Comparison of ENCODE assay signal across 16 cellular contexts in the genomic region with DNA sequence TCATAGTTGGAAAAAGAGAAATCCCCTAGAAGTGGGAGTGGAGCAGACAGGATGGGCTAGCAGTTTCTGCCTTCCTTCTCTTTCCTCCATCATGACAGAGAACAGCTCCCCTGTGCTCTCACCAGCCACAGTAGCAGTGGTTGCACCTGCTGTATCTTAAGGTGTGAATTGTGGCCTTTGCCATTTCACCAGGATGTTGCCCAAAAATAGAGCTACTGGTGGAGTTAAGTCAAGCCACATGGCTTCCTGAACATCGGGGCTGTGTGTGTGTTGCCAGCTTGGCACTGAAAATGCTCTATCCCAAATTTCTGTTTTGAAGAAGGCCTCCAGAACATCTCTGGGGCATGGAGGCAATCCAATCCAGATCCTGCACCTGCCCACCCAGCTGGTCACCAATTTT.
DNase-seq lines count a peak whose midpoint lies in the region; ATAC-seq and TF ChIP-seq lines count a peak whose summit lies in the region.
"Had no signal": no experiment of that assay in that cellular context is flagged by ENCODE, and none has a peak within 500 bp of the region (broad histone marks: within the 10 kb centered on the region; RNA-seq: fewer than 3 reads in every experiment).

No MANE protein-coding gene starts in this region.

- H4K20me1 ChIP-seq in neural progenitor cell (ENCODE audit: low read depth), result peaks cover 8% of the 10 kb centered on the region

- H3K9me3 Mint-ChIP-seq in brain, result no peaks in the 10 kb centered on the region
- no peaks in the 10 kb centered on the region for H3K9me3 Mint-ChIP-seq in neural progenitor cell
- H3K9me3 Mint-ChIP-seq: CD8-positive, alpha-beta T cell had no signal

- TF ChIP-seq CTCF in brain (conservative IDR thresholded peaks at IDR 0.05) (no peak), neural progenitor cell (IDR thresholded peaks at IDR 0.05) (no peak), tibial artery (IDR thresholded peaks at IDR 0.05) (no peak)

- H3K27ac ChIP-seq in neural progenitor cell (no peak overlapping the region), tibial artery (no peak overlapping the region)
- H3K27ac ChIP-seq in effector memory CD4-positive, alpha-beta T cell (ENCODE audit: insufficient read depth, low read length, poor library complexity, severe bottlenecking), result no peak overlapping the region
- H3K27ac ChIP-seq: PC-9, SJSA1 had no signal

- no peaks in the 10 kb centered on the region for H3K79me2 ChIP-seq in neural progenitor cell (ENCODE audit: low read depth)

- H3K4me1 Mint-ChIP-seq in brain, result peaks cover 32% of the 10 kb centered on the region
- H3K4me1 Mint-ChIP-seq in neural progenitor cell, result peaks cover 4% of the 10 kb centered on the region

- H3K27me3 ChIP-seq in neural progenitor cell, result no peaks in the 10 kb centered on the region
- no peaks in the 10 kb centered on the region for H3K27me3 ChIP-seq in tibial artery
- no peaks in the 10 kb centered on the region for H3K27me3 ChIP-seq in effector memory CD4-positive, alpha-beta T cell (replicated peaks; ENCODE audit: control insufficient read depth, insufficient read depth, low read length, poor library complexity, severe bottlenecking)
- H3K27me3 ChIP-seq: SJSA1 had no signal

- H2AFZ ChIP-seq in neural progenitor cell (replicated peaks), result no peak overlapping the region
- H2AFZ ChIP-seq: PC-9 had no signal

- H3K4me3 Mint-ChIP-seq in brain, result no peak overlapping the region
- H3K4me3 Mint-ChIP-seq in neural progenitor cell, result no peak overlapping the region
- H3K4me3 Mint-ChIP-seq: CD8-positive, alpha-beta T cell had no signal

- H3K4me1 ChIP-seq in neural progenitor cell, result no peaks in the 10 kb centered on the region
- no peaks in the 10 kb centered on the region for H3K4me1 ChIP-seq in tibial artery
- no peaks in the 10 kb centered on the region for H3K4me1 ChIP-seq in effector memory CD4-positive, alpha-beta T cell (ENCODE audit: control insufficient read depth, insufficient read depth, low read length, poor library complexity, severe bottlenecking)
- H3K4me1 ChIP-seq: SJSA1 had no signal

- no peaks in the 10 kb centered on the region for H3K27me3 Mint-ChIP-seq in brain
- peaks cover 2% of the 10 kb centered on the region for H3K27me3 Mint-ChIP-seq in neural progenitor cell (ENCODE audit: insufficient read depth, low read depth)

- H3K36me3 Mint-ChIP-seq in brain (no peaks in the 10 kb centered on the region), neural progenitor cell (no peaks in the 10 kb centered on the region)

- H3F3A ChIP-seq in neural progenitor cell (ENCODE audit: low read depth), result no peaks in the 10 kb centered on the region

- H3K4me2 ChIP-seq in neural progenitor cell, result no peak overlapping the region
- H3K4me2 ChIP-seq: PC-9 had no signal

- intact Hi-C loops in tibial artery (cut with DNase I; ENCODE audit: low total_unique reads), result no loop called here

- H3K4me3 ChIP-seq in neural progenitor cell, result no peak overlapping the region
- no peak overlapping the region for H3K4me3 ChIP-seq in tibial artery
- H3K4me3 ChIP-seq in effector memory CD4-positive, alpha-beta T cell (ENCODE audit: insufficient read depth, low read depth, low read length, poor library complexity, severe bottlenecking), result no peak overlapping the region
- H3K4me3 ChIP-seq: PC-9, SJSA1 had no signal

- H3K9me3 ChIP-seq in neural progenitor cell (ENCODE audit: low read depth) (no peaks in the 10 kb centered on the region), tibial artery (no peaks in the 10 kb centered on the region)
- H3K9me3 ChIP-seq in effector memory CD4-positive, alpha-beta T cell (ENCODE audit: control insufficient read depth, low read length), result no peaks in the 10 kb centered on the region
- H3K9me3 ChIP-seq: SJSA1 had no signal

- DNase-seq in DMS53 (lab: John Stamatoyannopoulos, UW), result peak; percentile 6
- DNase-seq in DMS53 treated with DMSO at 0.1 percent for 48 hours (lab: John Stamatoyannopoulos, UW; ENCODE audit: unreplicated experiment), result no peak
- peak; percentile 19 for DNase-seq in NCI-H1694 treated with DMSO at 0.1 percent for 48 hours (lab: John Stamatoyannopoulos, UW)
- no peak for DNase-seq in neural progenitor cell (ENCODE audit: low spot score)
- DNase-seq in tibial artery, result no peak
- DNase-seq in effector memory CD4-positive, alpha-beta T cell, result no peak
- DNase-seq: 8988T; CD8-positive, alpha-beta T cell; H7; NCI-H2029; NCI-H2227 treated with DMSO at 0.1 percent for 48 hours; NCI-H526; PC-9 had no signal

- no peak for ATAC-seq in GM21825 (IDR thresholded peaks at IDR 0.05; ENCODE audit: unreplicated experiment)
- ATAC-seq: CD8-positive, alpha-beta T cell had no signal

- peak overlapping the region in 4 of 5 experiments; percentile 19 to 76 (median 74) for H3K27ac Mint-ChIP-seq in brain
- H3K27ac Mint-ChIP-seq in neural progenitor cell, result peak overlapping the region; percentile 78
- H3K27ac Mint-ChIP-seq: CD8-positive, alpha-beta T cell had no signal

- H3K36me3 ChIP-seq in neural progenitor cell (no peaks in the 10 kb centered on the region), tibial artery (no peaks in the 10 kb centered on the region)
- no peaks in the 10 kb centered on the region for H3K36me3 ChIP-seq in effector memory CD4-positive, alpha-beta T cell (ENCODE audit: control insufficient read depth, insufficient read depth, low read length)
- H3K36me3 ChIP-seq: SJSA1 had no signal

- H3K9ac ChIP-seq in neural progenitor cell, result no peak overlapping the region

Comparison
In these comparisons a context has a peak if more than half of its experiments do, and no peak if none do; other contexts are left out.
1. DNase-seq: peak in DMS53 (single experiment) and NCI-H1694 treated with DMSO at 0.1 percent for 48 hours (single experiment); none in DMS53 treated with DMSO at 0.1 percent for 48 hours (single experiment), neural progenitor cell (single experiment), tibial artery (0 of 2) and effector memory CD4-positive, alpha-beta T cell (0 of 3).